ENCODE assay signal across 25 cellular contexts in genomic region chr2:227029706-227030105, GRCh38.
DNase-seq lines count a peak whose midpoint lies in the region; ATAC-seq, FAIRE-seq and TF ChIP-seq lines count a peak whose summit lies in the region.
"Had no signal": no experiment of that assay in that cellular context is flagged by ENCODE, and none has a peak within 500 bp of the region (broad histone marks: within the 10 kb centered on the region; RNA-seq: fewer than 3 reads in every experiment).

No MANE protein-coding gene starts in this region.

- H3K79me2 ChIP-seq in K562 (ENCODE audit: control insufficient read depth, insufficient read depth, low read length) = no peaks in the 10 kb centered on the region

- TF ChIP-seq EP300 in K562 (IDR thresholded peaks at IDR 0.05; ENCODE audit: low read length) = no peak

- H3K27me3 ChIP-seq in K562 (ENCODE audit: control insufficient read depth in 2 of 2, insufficient read depth in 2 of 2, low read length in 2 of 2) = no peaks in the 10 kb centered on the region; a peak in 1 of 5 replicates
- H3K27me3 ChIP-seq: Peyer's patch, SJCRH30 had no signal

- CTCF ChIA-PET in K562 (lab: Yijun Ruan, JAX; ENCODE audit: low intra/inter-chr PET ratio) = no interaction called here

- H4K20me1 ChIP-seq in K562 (replicated peaks; ENCODE audit: control insufficient read depth, insufficient read depth, low read length) = no peaks in the 10 kb centered on the region

- in situ Hi-C loops in K562 (cut with MboI) = no loop called here

- no peaks in the 10 kb centered on the region for H3K36me3 ChIP-seq in K562 (ENCODE audit: control insufficient read depth, insufficient read depth, low read length)
- H3K36me3 ChIP-seq: BE2C, Peyer's patch, SJCRH30 had no signal

- no peak overlapping the region for H3K27ac ChIP-seq in K562 (ENCODE audit: extremely low read depth, low read depth, low read length)
- H3K27ac ChIP-seq: Peyer's patch, SJCRH30 had no signal

- no peaks in the 10 kb centered on the region for H3K9me3 Mint-ChIP-seq in effector memory CD8-positive, alpha-beta T cell

- BruUV-seq in K562 (replicated peaks; lab: Mats Ljungman, UMichigan) = no TSS peak

- no peaks in the 10 kb centered on the region for H3K4me1 ChIP-seq in K562 (replicated peaks in 1 of 2; ENCODE audit: control insufficient read depth in 2 of 2, insufficient read depth in 2 of 2, low read length in 2 of 2)
- H3K4me1 ChIP-seq: BE2C, Peyer's patch, SJCRH30 had no signal

- ATAC-seq in K562 = no peak
- no peak for ATAC-seq in effector memory CD8-positive, alpha-beta T cell (replicated peaks)
- ATAC-seq: GM12878 had no signal

- no peak overlapping the region for H3K27ac Mint-ChIP-seq in effector memory CD8-positive, alpha-beta T cell
- H3K27ac Mint-ChIP-seq: CD4-positive, CD25-positive, alpha-beta regulatory T cell had no signal

- WGBS in K562 (ENCODE audit: insufficient coverage, low coverage, missing lambda C conversion rate) = 0% methylated on average over 1 of the region's 1 CpG

- POLR2A ChIA-PET in K562 (lab: Yijun Ruan, JAX) = no interaction called here

- DNase-seq in SKM-1 treated with dmso at 0.1 percent for 144 hours (lab: John Stamatoyannopoulos, UW; ENCODE audit: unreplicated experiment) (peak; percentile 27), SKM-1 (lab: John Stamatoyannopoulos, UW; ENCODE audit: unreplicated experiment) (no peak), NCI-H69 (lab: John Stamatoyannopoulos, UW) (peak; percentile 3), K562 (ENCODE audit: extremely low read depth in 1 of 4, low spot score in 3 of 4) (no peak), pons (ENCODE audit: low spot score) (peak; percentile 12), NCI-H748 (lab: John Stamatoyannopoulos, UW; ENCODE audit: unreplicated experiment) (no peak), T-helper 2 cell (no peak)
- no peak for DNase-seq in effector memory CD8-positive, alpha-beta T cell
- DNase-seq: 8988T; BE2C; CD4-positive, CD25-positive, alpha-beta regulatory T cell; COR-L47; DMS 273 treated with DMSO at 0.1 percent for 48 hours; DND-41; NCI-H1092 treated with DMSO at 0.1 percent for 48 hours; NCI-H1436 treated with DMSO at 0.1 percent for 48 hours; NCI-H2029; NCI-H226; NCI-H510A treated with DMSO at 0.1 percent for 48 hours; NCI-H82; Peyer's patch; SJCRH30; SW 1271 had no signal

- no peak overlapping the region for H3K4me3 Mint-ChIP-seq in effector memory CD8-positive, alpha-beta T cell
- H3K4me3 Mint-ChIP-seq: CD4-positive, CD25-positive, alpha-beta regulatory T cell had no signal

- no peak for TF ChIP-seq CTCF in K562 (IDR thresholded peaks at IDR 0.05 in 2 of 3, conservative IDR thresholded peaks at IDR 0.05 in 1 of 3; ENCODE audit: insufficient read depth in 2 of 3, low read depth in 1 of 3, low read length in 3 of 3)

- no peak overlapping the region for H3K4me3 ChIP-seq in K562
- H3K4me3 ChIP-seq: GM12878, Peyer's patch, SJCRH30 had no signal

- TF ChIP-seq POLR2A in K562 (conservative IDR thresholded peaks at IDR 0.05) = no peak

- no peak for FAIRE-seq in K562 (lab: Jason Lieb, UNC)
- FAIRE-seq: GM12878, H54 had no signal

- peaks cover 4% of the 10 kb centered on the region for H3K36me3 Mint-ChIP-seq in effector memory CD8-positive, alpha-beta T cell (ENCODE audit: insufficient read depth)
- H3K36me3 Mint-ChIP-seq: CD4-positive, CD25-positive, alpha-beta regulatory T cell had no signal

- H3K4me1 Mint-ChIP-seq in effector memory CD8-positive, alpha-beta T cell (ENCODE audit: low read depth in 2 of 2) = peaks cover 0 to 6% of the 10 kb centered on the region in 2 donors
- H3K4me1 Mint-ChIP-seq: CD4-positive, CD25-positive, alpha-beta regulatory T cell had no signal

- H3K9me3 ChIP-seq in K562 (replicated peaks; ENCODE audit: control insufficient read depth, insufficient read depth, low read depth, low read length) = no peaks in the 10 kb centered on the region
- H3K9me3 ChIP-seq: BE2C, Peyer's patch, SJCRH30 had no signal

- no peak overlapping the region for H3K9ac ChIP-seq in K562 (ENCODE audit: insufficient read depth in 1 of 2, low read depth in 2 of 2, low read length in 2 of 2)

- no peak for TF ChIP-seq RAD21 in K562 (CRISPR knock-in tag; conservative IDR thresholded peaks at IDR 0.05 in 1 of 2, IDR thresholded peaks at IDR 0.05 in 1 of 2)

- H3K4me2 ChIP-seq in K562 (ENCODE audit: insufficient read depth, low read length) = no peak overlapping the region

- no peak overlapping the region for H2AFZ ChIP-seq in K562 (ENCODE audit: low read depth, low read length)

- peaks cover 6 to 13% of the 10 kb centered on the region in 2 donors for H3K27me3 Mint-ChIP-seq in effector memory CD8-positive, alpha-beta T cell

- intact Hi-C loops in K562 (cut with micrococcal nuclease) = no loop called here

- H3K9me1 ChIP-seq in K562 (ENCODE audit: control insufficient read depth, insufficient read depth, low read length) = no peaks in the 10 kb centered on the region

TF ChIP-seq in K562, 482 proteins besides CTCF, POLR2A, EP300 and RAD21 (continues in another document):
- no peak for TF ChIP-seq BRCA1 (IDR thresholded peaks at IDR 0.05)
- no peak for TF ChIP-seq BRCA1 (CRISPR knock-in tag; IDR thresholded peaks at IDR 0.05)
- TF ChIP-seq ZSCAN29 (IDR thresholded peaks at IDR 0.05) = no peak
- peak; percentile 31; the same call in 1 of the 2 replicates for TF ChIP-seq MAFF (IDR thresholded peaks at IDR 0.05; ENCODE audit: low read length)
- TF ChIP-seq ZNF239 (CRISPR knock-in tag; IDR thresholded peaks at IDR 0.05) = no peak
- TF ChIP-seq ZNF609 (CRISPR knock-in tag; IDR thresholded peaks at IDR 0.05; ENCODE audit: borderline replicate concordance) = no peak
- TF ChIP-seq ARID1B (IDR thresholded peaks at IDR 0.05) = no peak
- TF ChIP-seq ZNF740 (CRISPR knock-in tag; IDR thresholded peaks at IDR 0.05) = no peak
- TF ChIP-seq ZNF740 (tag; IDR thresholded peaks at IDR 0.05) = no peak
- TF ChIP-seq ZNF316 (IDR thresholded peaks at IDR 0.05) = 0 out of 2 replicates have a peak, but pooled peaks have one; percentile 39
- no peak for TF ChIP-seq RBM25 (IDR thresholded peaks at IDR 0.05; ENCODE audit: low read depth, low read length, severe bottlenecking)
- no peak for TF ChIP-seq SMAD3 (CRISPR knock-in tag; conservative IDR thresholded peaks at IDR 0.05)
- TF ChIP-seq ZNF398 (CRISPR knock-in tag; IDR thresholded peaks at IDR 0.05) = no peak
- 0 out of 2 replicates have a peak, but pooled peaks have one; percentile 31 for TF ChIP-seq MAFG (tag; conservative IDR thresholded peaks at IDR 0.05)
- TF ChIP-seq ZNF175 (CRISPR knock-in tag; IDR thresholded peaks at IDR 0.05; ENCODE audit: low read depth) = no peak
- TF ChIP-seq GTF2E2 (tag; IDR thresholded peaks at IDR 0.05) = no peak
- no peak for TF ChIP-seq ZNF174 (CRISPR knock-in tag; IDR thresholded peaks at IDR 0.05)

Comparison
In these comparisons a context has a peak if more than half of its experiments do, and no peak if none do; other contexts are left out.
1. DNase-seq: peak in SKM-1 treated with dmso at 0.1 percent for 144 hours (single experiment), NCI-H69 (single experiment) and pons (single experiment); none in SKM-1 (single experiment), K562 (0 of 4), effector memory CD8-positive, alpha-beta T cell (0 of 3), NCI-H748 (single experiment) and T-helper 2 cell (0 of 5).